Comparison of ENCODE assay signal across 1 cellular context in genomic region chr7:36658603-36659516, GRCh38.
TF ChIP-seq lines count a peak whose summit lies in the region.

No MANE protein-coding gene starts in this region.

TF ChIP-seq in HepG2, 621 proteins besides CTCF, POLR2A, EP300 and RAD21 (continued from another document and continues in another):
- no peak for TF ChIP-seq RBM22 (optimal IDR thresholded peaks at IDR 0.05; ENCODE audit: low read length)
- TF ChIP-seq ZNF512B (CRISPR knock-in tag; IDR thresholded peaks at IDR 0.05; ENCODE audit: borderline replicate concordance) = no peak
- TF ChIP-seq CEBPB (IDR thresholded peaks at IDR 0.05; ENCODE audit: borderline replicate concordance, low read depth, low read length) = peak; percentile 75; the same call in 1 of the 2 replicates
- TF ChIP-seq PPARG (CRISPR knock-in tag; conservative IDR thresholded peaks at IDR 0.05) = no peak
- TF ChIP-seq SAP130 (CRISPR knock-in tag; IDR thresholded peaks at IDR 0.05; ENCODE audit: low read depth) = 0 out of 2 replicates have a peak, but pooled peaks have one; percentile 22
- TF ChIP-seq ZNF484 (CRISPR knock-in tag; IDR thresholded peaks at IDR 0.05; ENCODE audit: borderline replicate concordance, low read depth) = no peak
- no peak for TF ChIP-seq PRDM10 (CRISPR knock-in tag; IDR thresholded peaks at IDR 0.05; ENCODE audit: low read depth)
- TF ChIP-seq ZNF251 (CRISPR knock-in tag; IDR thresholded peaks at IDR 0.05) = no peak
- TF ChIP-seq ZSCAN30 (CRISPR knock-in tag; IDR thresholded peaks at IDR 0.05) = no peak
- no peak for TF ChIP-seq ZBTB8A (CRISPR knock-in tag; IDR thresholded peaks at IDR 0.05; ENCODE audit: borderline replicate concordance, low read depth)
- no peak for TF ChIP-seq XRCC5 (optimal IDR thresholded peaks at IDR 0.05; ENCODE audit: low read length)
- TF ChIP-seq NFE2L2 (IDR thresholded peaks at IDR 0.05; ENCODE audit: low read length) = no peak
- TF ChIP-seq HDAC1 (CRISPR knock-in tag; IDR thresholded peaks at IDR 0.05) = no peak
- TF ChIP-seq KDM1A (CRISPR knock-in tag; IDR thresholded peaks at IDR 0.05) = no peak
- no peak for TF ChIP-seq PCBP1 (IDR thresholded peaks at IDR 0.05; ENCODE audit: borderline replicate concordance, low read depth, low read length)
- TF ChIP-seq MAZ (IDR thresholded peaks at IDR 0.05; ENCODE audit: borderline replicate concordance, low read depth, low read length) = no peak
- no peak for TF ChIP-seq MAZ (CRISPR knock-in tag; IDR thresholded peaks at IDR 0.05; ENCODE audit: low read depth)
- TF ChIP-seq, protein P1, sequence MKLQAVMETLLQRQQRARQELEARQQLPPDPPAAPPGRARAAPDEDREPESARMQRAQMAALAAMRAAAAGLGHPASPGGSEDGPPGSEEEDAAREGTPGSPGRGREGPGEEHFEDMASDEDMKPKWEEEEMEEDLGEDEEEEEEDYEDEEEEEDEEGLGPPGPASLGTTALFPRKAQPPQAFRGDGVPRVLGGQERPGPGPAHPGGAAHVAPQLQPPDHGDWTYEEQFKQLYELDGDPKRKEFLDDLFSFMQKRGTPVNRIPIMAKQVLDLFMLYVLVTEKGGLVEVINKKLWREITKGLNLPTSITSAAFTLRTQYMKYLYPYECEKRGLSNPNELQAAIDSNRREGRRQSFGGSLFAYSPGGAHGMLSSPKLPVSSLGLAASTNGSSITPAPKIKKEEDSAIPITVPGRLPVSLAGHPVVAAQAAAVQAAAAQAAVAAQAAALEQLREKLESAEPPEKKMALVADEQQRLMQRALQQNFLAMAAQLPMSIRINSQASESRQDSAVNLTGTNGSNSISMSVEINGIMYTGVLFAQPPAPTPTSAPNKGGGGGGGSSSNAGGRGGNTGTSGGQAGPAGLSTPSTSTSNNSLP (IDR thresholded peaks at IDR 0.05; ENCODE audit: low read depth, low read length) = no peak
- no peak for TF ChIP-seq NR2C2 (CRISPR knock-in tag; IDR thresholded peaks at IDR 0.05; ENCODE audit: borderline replicate concordance)
- peak; percentile 76 for TF ChIP-seq SOX5 (CRISPR knock-in tag; IDR thresholded peaks at IDR 0.05; ENCODE audit: borderline replicate concordance)
- peak; percentile 49 for TF ChIP-seq CEBPG (CRISPR knock-in tag; IDR thresholded peaks at IDR 0.05)
- no peak for TF ChIP-seq KDM6A (CRISPR knock-in tag; IDR thresholded peaks at IDR 0.05; ENCODE audit: low read depth)
- TF ChIP-seq ZNF746 (CRISPR knock-in tag; IDR thresholded peaks at IDR 0.05) = no peak
- TF ChIP-seq BCL6 (CRISPR knock-in tag; IDR thresholded peaks at IDR 0.05) = 0 out of 2 replicates have a peak, but pooled peaks have one; percentile 15
- TF ChIP-seq FOXK1 (CRISPR knock-in tag; IDR thresholded peaks at IDR 0.05; ENCODE audit: borderline replicate concordance, low read depth) = 0 out of 2 replicates have a peak, but pooled peaks have one; percentile 26
- peak; percentile 34; the same call in 1 of the 2 replicates for TF ChIP-seq FOXA3 (CRISPR knock-in tag; IDR thresholded peaks at IDR 0.05)
- TF ChIP-seq, protein P2, sequence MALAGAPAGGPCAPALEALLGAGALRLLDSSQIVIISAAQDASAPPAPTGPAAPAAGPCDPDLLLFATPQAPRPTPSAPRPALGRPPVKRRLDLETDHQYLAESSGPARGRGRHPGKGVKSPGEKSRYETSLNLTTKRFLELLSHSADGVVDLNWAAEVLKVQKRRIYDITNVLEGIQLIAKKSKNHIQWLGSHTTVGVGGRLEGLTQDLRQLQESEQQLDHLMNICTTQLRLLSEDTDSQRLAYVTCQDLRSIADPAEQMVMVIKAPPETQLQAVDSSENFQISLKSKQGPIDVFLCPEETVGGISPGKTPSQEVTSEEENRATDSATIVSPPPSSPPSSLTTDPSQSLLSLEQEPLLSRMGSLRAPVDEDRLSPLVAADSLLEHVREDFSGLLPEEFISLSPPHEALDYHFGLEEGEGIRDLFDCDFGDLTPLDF (CRISPR knock-in tag; IDR thresholded peaks at IDR 0.05) = no peak
- TF ChIP-seq HNRNPH1 (optimal IDR thresholded peaks at IDR 0.05; ENCODE audit: low read depth, low read length) = no peak
- TF ChIP-seq ZNF552 (CRISPR knock-in tag; IDR thresholded peaks at IDR 0.05; ENCODE audit: borderline replicate concordance) = no peak
- TF ChIP-seq SOX6 (IDR thresholded peaks at IDR 0.05) = no peak
- TF ChIP-seq SOX6 (CRISPR knock-in tag; IDR thresholded peaks at IDR 0.05) = peak; percentile 60; the same call in 1 of the 2 replicates
- no peak for TF ChIP-seq ZFP82 (CRISPR knock-in tag; IDR thresholded peaks at IDR 0.05; ENCODE audit: borderline replicate concordance)
- TF ChIP-seq ZUFSP (CRISPR knock-in tag; IDR thresholded peaks at IDR 0.05; ENCODE audit: borderline replicate concordance) = no peak
- TF ChIP-seq RARG (CRISPR knock-in tag; IDR thresholded peaks at IDR 0.05; ENCODE audit: low read depth) = no peak
- TF ChIP-seq ZNF83 (CRISPR knock-in tag; IDR thresholded peaks at IDR 0.05; ENCODE audit: borderline replicate concordance) = no peak
- TF ChIP-seq GABPB1 (CRISPR knock-in tag; IDR thresholded peaks at IDR 0.05) = no peak
- no peak for TF ChIP-seq ZNF343 (CRISPR knock-in tag; IDR thresholded peaks at IDR 0.05)
- no peak for TF ChIP-seq CBX2 (IDR thresholded peaks at IDR 0.05; ENCODE audit: low read depth, low read length)
- TF ChIP-seq CBX2 (CRISPR knock-in tag; IDR thresholded peaks at IDR 0.05; ENCODE audit: low read depth) = no peak
- no peak for TF ChIP-seq FIP1L1 (IDR thresholded peaks at IDR 0.05; ENCODE audit: borderline replicate concordance, insufficient read depth, low read depth, low read length)
- TF ChIP-seq ZNF225 (CRISPR knock-in tag; IDR thresholded peaks at IDR 0.05) = no peak
- TF ChIP-seq, protein P3, sequence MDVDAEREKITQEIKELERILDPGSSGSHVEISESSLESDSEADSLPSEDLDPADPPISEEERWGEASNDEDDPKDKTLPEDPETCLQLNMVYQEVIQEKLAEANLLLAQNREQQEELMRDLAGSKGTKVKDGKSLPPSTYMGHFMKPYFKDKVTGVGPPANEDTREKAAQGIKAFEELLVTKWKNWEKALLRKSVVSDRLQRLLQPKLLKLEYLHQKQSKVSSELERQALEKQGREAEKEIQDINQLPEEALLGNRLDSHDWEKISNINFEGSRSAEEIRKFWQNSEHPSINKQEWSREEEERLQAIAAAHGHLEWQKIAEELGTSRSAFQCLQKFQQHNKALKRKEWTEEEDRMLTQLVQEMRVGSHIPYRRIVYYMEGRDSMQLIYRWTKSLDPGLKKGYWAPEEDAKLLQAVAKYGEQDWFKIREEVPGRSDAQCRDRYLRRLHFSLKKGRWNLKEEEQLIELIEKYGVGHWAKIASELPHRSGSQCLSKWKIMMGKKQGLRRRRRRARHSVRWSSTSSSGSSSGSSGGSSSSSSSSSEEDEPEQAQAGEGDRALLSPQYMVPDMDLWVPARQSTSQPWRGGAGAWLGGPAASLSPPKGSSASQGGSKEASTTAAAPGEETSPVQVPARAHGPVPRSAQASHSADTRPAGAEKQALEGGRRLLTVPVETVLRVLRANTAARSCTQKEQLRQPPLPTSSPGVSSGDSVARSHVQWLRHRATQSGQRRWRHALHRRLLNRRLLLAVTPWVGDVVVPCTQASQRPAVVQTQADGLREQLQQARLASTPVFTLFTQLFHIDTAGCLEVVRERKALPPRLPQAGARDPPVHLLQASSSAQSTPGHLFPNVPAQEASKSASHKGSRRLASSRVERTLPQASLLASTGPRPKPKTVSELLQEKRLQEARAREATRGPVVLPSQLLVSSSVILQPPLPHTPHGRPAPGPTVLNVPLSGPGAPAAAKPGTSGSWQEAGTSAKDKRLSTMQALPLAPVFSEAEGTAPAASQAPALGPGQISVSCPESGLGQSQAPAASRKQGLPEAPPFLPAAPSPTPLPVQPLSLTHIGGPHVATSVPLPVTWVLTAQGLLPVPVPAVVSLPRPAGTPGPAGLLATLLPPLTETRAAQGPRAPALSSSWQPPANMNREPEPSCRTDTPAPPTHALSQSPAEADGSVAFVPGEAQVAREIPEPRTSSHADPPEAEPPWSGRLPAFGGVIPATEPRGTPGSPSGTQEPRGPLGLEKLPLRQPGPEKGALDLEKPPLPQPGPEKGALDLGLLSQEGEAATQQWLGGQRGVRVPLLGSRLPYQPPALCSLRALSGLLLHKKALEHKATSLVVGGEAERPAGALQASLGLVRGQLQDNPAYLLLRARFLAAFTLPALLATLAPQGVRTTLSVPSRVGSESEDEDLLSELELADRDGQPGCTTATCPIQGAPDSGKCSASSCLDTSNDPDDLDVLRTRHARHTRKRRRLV (CRISPR knock-in tag; IDR thresholded peaks at IDR 0.05) = no peak
- TF ChIP-seq KDM4B (CRISPR knock-in tag; IDR thresholded peaks at IDR 0.05) = no peak
- TF ChIP-seq HNRNPL (IDR thresholded peaks at IDR 0.05; ENCODE audit: low read depth, low read length) = no peak
- peak; percentile 53; the same call in 1 of the 2 replicates for TF ChIP-seq TBX2 (CRISPR knock-in tag; IDR thresholded peaks at IDR 0.05; ENCODE audit: borderline replicate concordance)
